In the genomic region with DNA sequence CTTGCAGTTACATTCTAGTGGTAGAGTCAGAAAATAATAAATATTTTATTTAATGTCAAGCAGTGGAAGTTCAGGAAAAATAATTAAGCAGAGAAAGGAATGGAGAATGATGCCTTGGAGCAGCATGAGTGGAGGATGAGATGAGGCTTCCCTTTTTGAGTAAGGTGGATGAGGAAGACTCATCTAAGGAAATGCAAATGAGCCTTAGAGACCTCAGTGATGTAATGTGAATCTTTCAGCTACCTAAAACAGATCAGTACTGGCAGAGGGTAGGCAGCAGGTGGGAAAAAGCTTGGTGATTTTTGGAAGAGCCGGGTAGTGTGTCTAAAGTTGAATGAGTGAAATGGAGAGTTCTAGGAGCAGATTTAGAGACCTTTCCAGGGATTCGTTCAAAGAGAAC, we compare ENCODE assay signal across 16 cellular contexts.
DNase-seq lines count a peak whose midpoint lies in the region; ATAC-seq and TF ChIP-seq lines count a peak whose summit lies in the region.
"Had no signal": no experiment of that assay in that cellular context is flagged by ENCODE, and none has a peak within 500 bp of the region (broad histone marks: within the 10 kb centered on the region; RNA-seq: fewer than 3 reads in every experiment).

No MANE protein-coding gene starts in this region.

- H3K4me3 ChIP-seq in body of pancreas = no peak overlapping the region
- H3K4me3 ChIP-seq: left lung, testis had no signal

- no peak for TF ChIP-seq POLR2A in body of pancreas (IDR thresholded peaks at IDR 0.05)

- no peak for TF ChIP-seq CTCF in body of pancreas (IDR thresholded peaks at IDR 0.05)

- WGBS in body of pancreas, 2 donors = 67 to 72% methylated on average over 2 of the region's 2 CpGs

- no peak overlapping the region for H3K27ac ChIP-seq in body of pancreas
- H3K27ac ChIP-seq: left lung, testis had no signal

- no peaks in the 10 kb centered on the region for H3K9me3 ChIP-seq in body of pancreas
- H3K9me3 ChIP-seq: testis had no signal

- H3K36me3 ChIP-seq in body of pancreas (replicated peaks in 1 of 2; ENCODE audit: insufficient read depth in 1 of 2, low read depth in 2 of 2) = no peaks in the 10 kb centered on the region
- H3K36me3 ChIP-seq: left lung had no signal

- H3K4me1 ChIP-seq in body of pancreas = no peaks in the 10 kb centered on the region
- H3K4me1 ChIP-seq: left lung, testis had no signal

- intact Hi-C loops in body of pancreas (cut with DNase I) = no loop called here
- intact Hi-C loops in cardiac septum (cut with DNase I) = no loop called here

- no peaks in the 10 kb centered on the region for H3K27me3 ChIP-seq in body of pancreas
- H3K27me3 ChIP-seq: left lung, testis had no signal

- DNase-seq in body of pancreas (no peak), cardiac septum (ENCODE audit: low spot score) (no peak), NCI-H748 treated with DMSO at 0.1 percent for 48 hours (lab: John Stamatoyannopoulos, UW) (no peak)
- no peak for DNase-seq in stimulated activated CD4-positive, alpha-beta T cell treated with anti-CD3 and anti-CD28 coated beads, Interleukin-2, amount 100 ng/mL, for 48 hours
- DNase-seq: activated CD4-positive, alpha-beta T cell treated with anti-CD3 and anti-CD28 coated beads for 1 hour; activated naive CD4-positive, alpha-beta T cell treated with Interleukin-2 at 50 U/mL for 16 hours; aorta; CD8-positive, alpha-beta memory T cell; left lung; NCI-H2029 treated with DMSO at 0.1 percent for 48 hours; NCI-H524; testis had no signal

- ATAC-seq in GM18868 (IDR thresholded peaks at IDR 0.05; ENCODE audit: unreplicated experiment) (peak; percentile 78), GM21786 (IDR thresholded peaks at IDR 0.05; ENCODE audit: unreplicated experiment) (peak; percentile 81), HG02981 (IDR thresholded peaks at IDR 0.05; ENCODE audit: unreplicated experiment) (peak; percentile 88), HG03520 (IDR thresholded peaks at IDR 0.05; ENCODE audit: unreplicated experiment) (peak; percentile 86), body of pancreas (no peak)
- ATAC-seq: left lung had no signal
